In the genomic region with DNA sequence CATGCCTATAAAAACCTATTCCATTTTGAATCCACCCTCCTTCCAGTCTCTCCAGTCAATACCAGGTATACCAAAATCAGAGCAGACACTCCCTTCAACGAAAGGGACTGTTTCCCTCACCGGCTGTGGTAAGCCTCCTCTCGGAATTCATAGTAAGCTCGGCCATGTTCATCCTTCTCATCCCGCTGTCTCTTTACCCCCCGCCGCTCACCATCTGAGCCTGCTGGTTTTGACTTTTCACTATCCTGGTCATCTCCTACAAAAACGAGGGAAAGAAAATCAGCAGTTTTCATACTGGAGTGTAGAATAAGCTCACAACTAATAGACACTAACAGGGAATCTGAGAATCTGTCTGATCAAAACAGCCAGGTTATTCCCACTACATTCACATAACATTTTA, we compare ENCODE assay signal across 9 cellular contexts. TPM values are rescaled to one million over a fixed set of nuclear protein-coding genes. Genes with fewer than 3 reads are reported as not detected.
DNase-seq lines count a peak whose midpoint lies in the region; ATAC-seq and TF ChIP-seq lines count a peak whose summit lies in the region.
"Had no signal": no experiment of that assay in that cellular context is flagged by ENCODE, and none has a peak within 500 bp of the region (broad histone marks: within the 10 kb centered on the region; RNA-seq: fewer than 3 reads in every experiment).

No MANE protein-coding gene starts in this region.

- no peaks in the 10 kb centered on the region for H3K9me3 ChIP-seq in KOPT-K1 (ENCODE audit: insufficient read depth, low read length, poor library complexity, severe bottlenecking)

- no peak for DNase-seq in BJ (ENCODE audit: low read depth)
- DNase-seq in central memory CD8-positive, alpha-beta T cell (ENCODE audit: low spot score in 2 of 2), result no peak
- no peak for DNase-seq in naive thymus-derived CD8-positive, alpha-beta T cell
- DNase-seq in CD1c-positive myeloid dendritic cell (ENCODE audit: extremely low spot score), result no peak
- DNase-seq in RPMI8226, result no peak
- DNase-seq in NCI-H187 (lab: John Stamatoyannopoulos, UW), result no peak
- DNase-seq: NCI-H524 treated with DMSO at 0.1 percent for 48 hours had no signal

- no peaks in the 10 kb centered on the region for H3K27me3 ChIP-seq in BJ (ENCODE audit: control insufficient read depth, insufficient read depth, low read length)

- no peak for TF ChIP-seq CTCF in BJ (IDR thresholded peaks at IDR 0.05; ENCODE audit: insufficient read depth, low read depth, low read length)

- peak overlapping the region; percentile 57 for H3K27ac Mint-ChIP-seq in central memory CD8-positive, alpha-beta T cell (ENCODE audit: low read depth)
- H3K27ac Mint-ChIP-seq in naive thymus-derived CD8-positive, alpha-beta T cell, result peak overlapping the region; percentile 6 to 87 (median 66)

- H3K36me3 ChIP-seq in BJ (ENCODE audit: control insufficient read depth, insufficient read depth, low read length) (peaks cover 22% of the 10 kb centered on the region), KOPT-K1 (ENCODE audit: insufficient read depth, low read length) (peaks cover 74% of the 10 kb centered on the region)

- peaks cover 51% of the 10 kb centered on the region for H3K4me1 Mint-ChIP-seq in central memory CD8-positive, alpha-beta T cell
- H3K4me1 Mint-ChIP-seq in naive thymus-derived CD8-positive, alpha-beta T cell, result peaks cover 29 to 69% (median 60%) of the 10 kb centered on the region in 4 donors

- H3K36me3 Mint-ChIP-seq in central memory CD8-positive, alpha-beta T cell (ENCODE audit: insufficient read depth), result peaks cover 83% of the 10 kb centered on the region
- H3K36me3 Mint-ChIP-seq in naive thymus-derived CD8-positive, alpha-beta T cell, result peaks cover 0 to 67% (median 39%) of the 10 kb centered on the region in 3 donors

- H3K9me3 Mint-ChIP-seq in central memory CD8-positive, alpha-beta T cell, result no peaks in the 10 kb centered on the region
- H3K9me3 Mint-ChIP-seq in naive thymus-derived CD8-positive, alpha-beta T cell, result no peaks in the 10 kb centered on the region

- peak overlapping the region; percentile 10; the same call in 1 of the 2 replicates for H3K4me3 ChIP-seq in BJ (ENCODE audit: low read depth, low read length)

- H3K27me3 Mint-ChIP-seq in central memory CD8-positive, alpha-beta T cell, result no peaks in the 10 kb centered on the region
- H3K27me3 Mint-ChIP-seq in naive thymus-derived CD8-positive, alpha-beta T cell, result peaks cover 0 to 2% (median 0%) of the 10 kb centered on the region in 5 donors

- CTCF ChIA-PET in BJ (lab: Yijun Ruan, JAX), result interaction anchor here (1.0 to 1.4 kb wide), 2 partner anchors 44 to 139 kb away, joined by 3 to 4 read pairs; no protein-coding TSS in a partner anchor

- POLR2A ChIA-PET in BJ (lab: Charles Lee), result interaction anchor here (0.6 kb wide), 2 partner anchors 215 to 347 kb away, joined by 3 read pairs; no protein-coding TSS in a partner anchor
- POLR2A ChIA-PET in naive thymus-derived CD8-positive, alpha-beta T cell (lab: Charles Lee), result interaction anchor here (1.2 to 10.3 kb wide), 6 partner anchors 13 to 133 kb away, joined by 3 to 263 read pairs (median 79); a partner anchor contains a TSS

- H3K4me3 Mint-ChIP-seq in central memory CD8-positive, alpha-beta T cell, result peak overlapping the region; percentile 97
- H3K4me3 Mint-ChIP-seq in naive thymus-derived CD8-positive, alpha-beta T cell, result peak overlapping the region; percentile 56 to 99 (median 94)

- peak overlapping the region; percentile 17 for H3K27ac ChIP-seq in KOPT-K1 (ENCODE audit: low read depth, low read length, poor library complexity, severe bottlenecking)

- no peak for ATAC-seq in central memory CD8-positive, alpha-beta T cell (replicated peaks; ENCODE audit: extremely low read depth, poor library complexity, severe bottlenecking)
- no peak for ATAC-seq in naive thymus-derived CD8-positive, alpha-beta T cell
- no peak for ATAC-seq in GM21576 (IDR thresholded peaks at IDR 0.05; ENCODE audit: unreplicated experiment)

RNA-seq across cellular contexts. Expression of a gene that starts 3.1 kb away (rescaled TPM):
- 10.0 and 17.3 TPM in 2 replicates for polyA plus RNA-seq in BJ (2011; rRNA removed)
- polyA minus RNA-seq in BJ (2011; rRNA and poly(A)+ RNA removed), result 7.9 and 13.1 TPM in 2 replicates
- total RNA-seq in naive thymus-derived CD8-positive, alpha-beta T cell, result 10 to 100 TPM; 81.6 to 84.0 TPM
- 1 to 10 TPM in 2 of 3 donors, under 1 TPM in 1; 0.99 to 3.0 (median 1.0) TPM for polyA plus RNA-seq in naive thymus-derived CD8-positive, alpha-beta T cell

RNA-seq across cellular contexts. Expression of a gene that starts 4.1 kb away (rescaled TPM):
- 31.7 and 32.6 TPM in 2 replicates for polyA plus RNA-seq in BJ (2011; rRNA removed)
- 14.2 and 16.7 TPM in 2 replicates for polyA minus RNA-seq in BJ (2011; rRNA and poly(A)+ RNA removed)
- 10 to 100 TPM; 46.1 to 47.6 TPM for total RNA-seq in naive thymus-derived CD8-positive, alpha-beta T cell
- polyA plus RNA-seq in naive thymus-derived CD8-positive, alpha-beta T cell, result 10 to 100 TPM in 2 of 3 donors, 1 to 10 TPM in 1; 8.5 to 18.8 (median 15.4) TPM

RNA-seq across cellular contexts. Expression of a gene that starts 16.7 kb away (rescaled TPM):
- not detected in 2 replicates for polyA plus RNA-seq in BJ (2011; rRNA removed)
- polyA minus RNA-seq in BJ (2011; rRNA and poly(A)+ RNA removed), result not detected in 2 replicates
- not detected for total RNA-seq in naive thymus-derived CD8-positive, alpha-beta T cell
- polyA plus RNA-seq in naive thymus-derived CD8-positive, alpha-beta T cell, result under 1 TPM in 1 of 3 donors, not detected in 2; 0.27 TPM

RNA-seq across cellular contexts. Expression of a gene that starts 16.9 kb away (rescaled TPM):
- polyA plus RNA-seq in BJ (2011; rRNA removed), result 70.8 and 94.1 TPM in 2 replicates
- 47.3 and 89.8 TPM in 2 replicates for polyA minus RNA-seq in BJ (2011; rRNA and poly(A)+ RNA removed)
- 10 to 100 TPM; 37.0 to 50.7 TPM for total RNA-seq in naive thymus-derived CD8-positive, alpha-beta T cell
- 10 to 100 TPM; 58.2 to 65.0 (median 58.8) TPM for polyA plus RNA-seq in naive thymus-derived CD8-positive, alpha-beta T cell

RNA-seq across cellular contexts. Expression of a gene that starts 29.8 kb away (rescaled TPM):
- 3.5 and 3.8 TPM in 2 replicates for polyA plus RNA-seq in BJ (2011; rRNA removed)
- 11.7 and 12.9 TPM in 2 replicates for polyA minus RNA-seq in BJ (2011; rRNA and poly(A)+ RNA removed)
- total RNA-seq in naive thymus-derived CD8-positive, alpha-beta T cell, result 10 to 100 TPM; 27.3 to 27.6 TPM
- 1 to 10 TPM; 2.1 to 6.7 (median 3.6) TPM for polyA plus RNA-seq in naive thymus-derived CD8-positive, alpha-beta T cell
